Comparison of ENCODE assay signal across 1 cellular context in genomic region chr6:43278524-43279078, GRCh38.
TF ChIP-seq lines count a peak whose summit lies in the region.

No MANE protein-coding gene starts in this region.

TF ChIP-seq in HepG2, 621 proteins besides CTCF, POLR2A, EP300 and RAD21 (continued from another document and continues in another):
- TF ChIP-seq, protein P1, sequence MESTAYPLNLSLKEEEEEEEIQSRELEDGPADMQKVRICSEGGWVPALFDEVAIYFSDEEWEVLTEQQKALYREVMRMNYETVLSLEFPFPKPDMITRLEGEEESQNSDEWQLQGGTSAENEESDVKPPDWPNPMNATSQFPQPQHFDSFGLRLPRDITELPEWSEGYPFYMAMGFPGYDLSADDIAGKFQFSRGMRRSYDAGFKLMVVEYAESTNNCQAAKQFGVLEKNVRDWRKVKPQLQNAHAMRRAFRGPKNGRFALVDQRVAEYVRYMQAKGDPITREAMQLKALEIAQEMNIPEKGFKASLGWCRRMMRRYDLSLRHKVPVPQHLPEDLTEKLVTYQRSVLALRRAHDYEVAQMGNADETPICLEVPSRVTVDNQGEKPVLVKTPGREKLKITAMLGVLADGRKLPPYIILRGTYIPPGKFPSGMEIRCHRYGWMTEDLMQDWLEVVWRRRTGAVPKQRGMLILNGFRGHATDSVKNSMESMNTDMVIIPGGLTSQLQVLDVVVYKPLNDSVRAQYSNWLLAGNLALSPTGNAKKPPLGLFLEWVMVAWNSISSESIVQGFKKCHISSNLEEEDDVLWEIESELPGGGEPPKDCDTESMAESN (CRISPR knock-in tag; conservative IDR thresholded peaks at IDR 0.05), result 0 out of 2 replicates have a peak, but pooled peaks have one; percentile 28
- TF ChIP-seq ZKSCAN8 (CRISPR knock-in tag; IDR thresholded peaks at IDR 0.05; ENCODE audit: borderline replicate concordance) (peak; percentile 32; the same call in 1 of the 2 replicates), CREM (IDR thresholded peaks at IDR 0.05) (peak; percentile 47; the same call in 1 of the 2 replicates), CREM (CRISPR knock-in tag; IDR thresholded peaks at IDR 0.05) (no peak), AHDC1 (CRISPR knock-in tag; IDR thresholded peaks at IDR 0.05; ENCODE audit: borderline replicate concordance) (peak; percentile 16; the same call in 1 of the 2 replicates), NFYB (CRISPR knock-in tag; IDR thresholded peaks at IDR 0.05) (0 out of 2 replicates have a peak, but pooled peaks have one; percentile 7), ZNF788 (CRISPR knock-in tag; IDR thresholded peaks at IDR 0.05; ENCODE audit: borderline replicate concordance) (peak; percentile 58; the same call in 1 of the 2 replicates), HMGXB3 (CRISPR knock-in tag; IDR thresholded peaks at IDR 0.05; ENCODE audit: borderline replicate concordance) (no peak; the same call in 1 of the 2 replicates), FOXK1 (CRISPR knock-in tag; IDR thresholded peaks at IDR 0.05; ENCODE audit: borderline replicate concordance, low read depth) (peak; percentile 37; the same call in 1 of the 2 replicates), ZNF234 (CRISPR knock-in tag; conservative IDR thresholded peaks at IDR 0.05) (no peak), ARNT2 (CRISPR knock-in tag; IDR thresholded peaks at IDR 0.05; ENCODE audit: low read depth) (peak; percentile 17), HOXA3 (CRISPR knock-in tag; IDR thresholded peaks at IDR 0.05) (peak; percentile 75; the same call in 1 of the 2 replicates), POLR2G (IDR thresholded peaks at IDR 0.05; ENCODE audit: low read depth, low read length) (peak; percentile 39; the same call in 1 of the 2 replicates), ZHX2 (IDR thresholded peaks at IDR 0.05; ENCODE audit: low read depth) (no peak), ZHX2 (CRISPR knock-in tag; IDR thresholded peaks at IDR 0.05; ENCODE audit: borderline replicate concordance) (no peak), SIX1 (CRISPR knock-in tag; IDR thresholded peaks at IDR 0.05; ENCODE audit: borderline replicate concordance) (peak; percentile 75; the same call in 1 of the 2 replicates), ZKSCAN5 (CRISPR knock-in tag; IDR thresholded peaks at IDR 0.05) (no peak), NCOA2 (CRISPR knock-in tag; IDR thresholded peaks at IDR 0.05) (peak; percentile 61), SCMH1 (CRISPR knock-in tag; IDR thresholded peaks at IDR 0.05; ENCODE audit: borderline replicate concordance) (no peak), HNF1A (IDR thresholded peaks at IDR 0.05; ENCODE audit: low read depth) (no peak), HNF1A (CRISPR knock-in tag; IDR thresholded peaks at IDR 0.05; ENCODE audit: borderline replicate concordance) (peak; percentile 43; the same call in 1 of the 2 replicates), HDAC1 (CRISPR knock-in tag; IDR thresholded peaks at IDR 0.05) (peak; percentile 41), SIN3B (IDR thresholded peaks at IDR 0.05; ENCODE audit: low read length) (no peak), MIER2 (CRISPR knock-in tag; IDR thresholded peaks at IDR 0.05) (no peak), TOE1 (CRISPR knock-in tag; IDR thresholded peaks at IDR 0.05) (peak; percentile 21; the same call in 1 of the 2 replicates), ZNF501 (CRISPR knock-in tag; IDR thresholded peaks at IDR 0.05) (peak; percentile 80), NPAS2 (CRISPR knock-in tag; IDR thresholded peaks at IDR 0.05; ENCODE audit: borderline replicate concordance) (no peak), ZNF10 (CRISPR knock-in tag; IDR thresholded peaks at IDR 0.05; ENCODE audit: borderline replicate concordance, low read depth) (no peak), PITX1 (CRISPR knock-in tag; IDR thresholded peaks at IDR 0.05) (peak; percentile 83)
- TF ChIP-seq, protein P2, sequence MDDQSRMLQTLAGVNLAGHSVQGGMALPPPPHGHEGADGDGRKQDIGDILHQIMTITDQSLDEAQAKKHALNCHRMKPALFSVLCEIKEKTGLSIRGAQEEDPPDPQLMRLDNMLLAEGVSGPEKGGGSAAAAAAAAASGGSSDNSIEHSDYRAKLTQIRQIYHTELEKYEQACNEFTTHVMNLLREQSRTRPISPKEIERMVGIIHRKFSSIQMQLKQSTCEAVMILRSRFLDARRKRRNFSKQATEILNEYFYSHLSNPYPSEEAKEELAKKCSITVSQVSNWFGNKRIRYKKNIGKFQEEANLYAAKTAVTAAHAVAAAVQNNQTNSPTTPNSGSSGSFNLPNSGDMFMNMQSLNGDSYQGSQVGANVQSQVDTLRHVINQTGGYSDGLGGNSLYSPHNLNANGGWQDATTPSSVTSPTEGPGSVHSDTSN (CRISPR knock-in tag; IDR thresholded peaks at IDR 0.05; ENCODE audit: borderline replicate concordance), result no peak
